1 cellular context compared by ENCODE assay signal in the genomic region with DNA sequence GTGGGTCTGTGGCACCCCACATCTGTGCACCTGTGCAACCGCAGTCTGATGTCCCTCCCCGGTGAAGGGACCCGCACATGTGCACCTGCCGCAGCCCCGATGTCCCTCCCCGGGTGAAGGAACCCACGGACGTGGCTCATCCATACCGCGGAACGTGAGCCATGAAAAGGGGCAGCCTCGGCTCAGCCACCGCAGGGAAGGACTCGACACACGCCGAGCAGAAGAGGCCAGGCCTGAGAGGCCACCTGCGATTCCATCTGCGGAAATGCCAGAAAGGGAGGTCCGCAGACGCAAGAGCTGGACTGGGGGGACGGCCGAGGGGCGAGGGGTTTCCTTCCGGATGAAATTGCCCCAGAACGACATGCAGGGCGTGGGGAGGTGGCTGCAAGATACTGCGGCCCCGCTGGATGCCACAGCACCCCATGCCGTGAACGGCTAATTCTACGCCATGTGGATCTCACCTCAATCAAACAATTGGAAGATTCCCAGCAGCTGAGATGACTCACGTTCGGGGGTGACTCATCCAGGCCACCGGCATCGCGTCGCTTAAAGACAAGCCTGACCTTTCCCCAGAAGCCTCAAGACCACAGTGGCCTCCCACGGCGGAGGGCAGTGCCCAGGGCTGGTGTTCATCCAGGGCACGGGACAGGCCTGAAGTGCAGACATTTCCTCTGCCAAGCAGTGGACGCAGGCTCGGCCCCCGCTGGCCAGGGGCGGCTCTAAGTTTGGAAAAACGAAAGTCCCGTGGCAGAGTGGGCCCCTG.
TF ChIP-seq lines count a peak whose summit lies in the region.

No MANE protein-coding gene starts in this region.

TF ChIP-seq in K562, 482 proteins besides CTCF, POLR2A, EP300 and RAD21 (continued from another document and continues in another):
- TF ChIP-seq, protein P1, sequence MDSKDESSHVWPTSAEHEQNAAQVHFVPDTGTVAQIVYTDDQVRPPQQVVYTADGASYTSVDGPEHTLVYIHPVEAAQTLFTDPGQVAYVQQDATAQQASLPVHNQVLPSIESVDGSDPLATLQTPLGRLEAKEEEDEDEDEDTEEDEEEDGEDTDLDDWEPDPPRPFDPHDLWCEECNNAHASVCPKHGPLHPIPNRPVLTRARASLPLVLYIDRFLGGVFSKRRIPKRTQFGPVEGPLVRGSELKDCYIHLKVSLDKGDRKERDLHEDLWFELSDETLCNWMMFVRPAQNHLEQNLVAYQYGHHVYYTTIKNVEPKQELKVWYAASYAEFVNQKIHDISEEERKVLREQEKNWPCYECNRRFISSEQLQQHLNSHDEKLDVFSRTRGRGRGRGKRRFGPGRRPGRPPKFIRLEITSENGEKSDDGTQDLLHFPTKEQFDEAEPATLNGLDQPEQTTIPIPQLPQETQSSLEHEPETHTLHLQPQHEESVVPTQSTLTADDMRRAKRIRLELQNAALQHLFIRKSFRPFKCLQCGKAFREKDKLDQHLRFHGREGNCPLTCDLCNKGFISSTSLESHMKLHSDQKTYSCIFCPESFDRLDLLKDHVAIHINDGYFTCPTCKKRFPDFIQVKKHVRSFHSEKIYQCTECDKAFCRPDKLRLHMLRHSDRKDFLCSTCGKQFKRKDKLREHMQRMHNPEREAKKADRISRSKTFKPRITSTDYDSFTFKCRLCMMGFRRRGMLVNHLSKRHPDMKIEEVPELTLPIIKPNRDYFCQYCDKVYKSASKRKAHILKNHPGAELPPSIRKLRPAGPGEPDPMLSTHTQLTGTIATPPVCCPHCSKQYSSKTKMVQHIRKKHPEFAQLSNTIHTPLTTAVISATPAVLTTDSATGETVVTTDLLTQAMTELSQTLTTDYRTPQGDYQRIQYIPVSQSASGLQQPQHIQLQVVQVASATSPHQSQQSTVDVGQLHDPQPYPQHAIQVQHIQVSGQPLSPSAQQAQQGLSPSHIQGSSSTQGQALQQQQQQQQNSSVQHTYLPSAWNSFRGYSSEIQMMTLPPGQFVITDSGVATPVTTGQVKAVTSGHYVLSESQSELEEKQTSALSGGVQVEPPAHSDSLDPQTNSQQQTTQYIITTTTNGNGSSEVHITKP (IDR thresholded peaks at IDR 0.05; ENCODE audit: partially characterized antibody): peak; percentile 95
- TF ChIP-seq KDM2B (CRISPR knock-in tag; IDR thresholded peaks at IDR 0.05) (no peak), FOS (IDR thresholded peaks at IDR 0.05; ENCODE audit: extremely low read depth, insufficient read length) (peak; percentile 40), NFIC (IDR thresholded peaks at IDR 0.05) (peak; percentile 52), ZFX (CRISPR knock-in tag; IDR thresholded peaks at IDR 0.05) (peak; percentile 45), COPS2 (conservative IDR thresholded peaks at IDR 0.05) (no peak), ATF7 (IDR thresholded peaks at IDR 0.05) (peak; percentile 71; the same call in 1 of the 2 replicates), ZC3H11A (IDR thresholded peaks at IDR 0.05; ENCODE audit: low read depth, low read length) (no peak), SMARCE1 (IDR thresholded peaks at IDR 0.05) (peak; percentile 76; the same call in 1 of the 2 replicates), FOXK2 (conservative IDR thresholded peaks at IDR 0.05 in 1 of 2, IDR thresholded peaks at IDR 0.05 in 1 of 2; ENCODE audit: low read depth in 2 of 2) (0 out of 4 replicates have a peak, but pooled peaks of 1 of the 2 experiments have one; percentile 48), L3MBTL2 (IDR thresholded peaks at IDR 0.05) (peak; percentile 15; the same call in 1 of the 2 replicates), ARID1B (IDR thresholded peaks at IDR 0.05) (peak; percentile 68), NUFIP1 (IDR thresholded peaks at IDR 0.05; ENCODE audit: partially characterized antibody) (no peak), BHLHE40 (IDR thresholded peaks at IDR 0.05; ENCODE audit: low read length) (peak; percentile 85), JUN (IDR thresholded peaks at IDR 0.05; ENCODE audit: borderline replicate concordance, low read depth, low read length) (peak; percentile 98), JUN (CRISPR knock-in tag; IDR thresholded peaks at IDR 0.05; ENCODE audit: borderline replicate concordance) (no peak), TAF7 (tag; IDR thresholded peaks at IDR 0.05) (no peak), NBN (IDR thresholded peaks at IDR 0.05; ENCODE audit: low read depth) (no peak), CTBP1 (IDR thresholded peaks at IDR 0.05; ENCODE audit: borderline replicate concordance) (peak; percentile 45; the same call in 1 of the 2 replicates), FOSL1 (tag; conservative IDR thresholded peaks at IDR 0.05) (peak; percentile 99), MYNN (IDR thresholded peaks at IDR 0.05) (peak; percentile 41; the same call in 1 of the 2 replicates), MYNN (CRISPR knock-in tag; IDR thresholded peaks at IDR 0.05) (no peak), TRIM24 (IDR thresholded peaks at IDR 0.05) (no peak), CBFA2T3 (IDR thresholded peaks at IDR 0.05) (peak; percentile 36; the same call in 1 of the 2 replicates), RFX5 (IDR thresholded peaks at IDR 0.05; ENCODE audit: low read depth, low read length) (no peak), ZNF57 (CRISPR knock-in tag; IDR thresholded peaks at IDR 0.05) (no peak), ZBTB7A (IDR thresholded peaks at IDR 0.05; ENCODE audit: borderline replicate concordance, control insufficient read depth, low read depth, low read length) (peak; percentile 29; the same call in 1 of the 2 replicates), MEIS2 (IDR thresholded peaks at IDR 0.05; ENCODE audit: partially characterized antibody) (no peak), NCOR1 (IDR thresholded peaks at IDR 0.05) (no peak), SOX6 (IDR thresholded peaks at IDR 0.05) (peak; percentile 60), ZZZ3 (IDR thresholded peaks at IDR 0.05) (no peak), ESRRA (IDR thresholded peaks at IDR 0.05; ENCODE audit: borderline replicate concordance, low read depth) (no peak)
- TF ChIP-seq, protein P2, sequence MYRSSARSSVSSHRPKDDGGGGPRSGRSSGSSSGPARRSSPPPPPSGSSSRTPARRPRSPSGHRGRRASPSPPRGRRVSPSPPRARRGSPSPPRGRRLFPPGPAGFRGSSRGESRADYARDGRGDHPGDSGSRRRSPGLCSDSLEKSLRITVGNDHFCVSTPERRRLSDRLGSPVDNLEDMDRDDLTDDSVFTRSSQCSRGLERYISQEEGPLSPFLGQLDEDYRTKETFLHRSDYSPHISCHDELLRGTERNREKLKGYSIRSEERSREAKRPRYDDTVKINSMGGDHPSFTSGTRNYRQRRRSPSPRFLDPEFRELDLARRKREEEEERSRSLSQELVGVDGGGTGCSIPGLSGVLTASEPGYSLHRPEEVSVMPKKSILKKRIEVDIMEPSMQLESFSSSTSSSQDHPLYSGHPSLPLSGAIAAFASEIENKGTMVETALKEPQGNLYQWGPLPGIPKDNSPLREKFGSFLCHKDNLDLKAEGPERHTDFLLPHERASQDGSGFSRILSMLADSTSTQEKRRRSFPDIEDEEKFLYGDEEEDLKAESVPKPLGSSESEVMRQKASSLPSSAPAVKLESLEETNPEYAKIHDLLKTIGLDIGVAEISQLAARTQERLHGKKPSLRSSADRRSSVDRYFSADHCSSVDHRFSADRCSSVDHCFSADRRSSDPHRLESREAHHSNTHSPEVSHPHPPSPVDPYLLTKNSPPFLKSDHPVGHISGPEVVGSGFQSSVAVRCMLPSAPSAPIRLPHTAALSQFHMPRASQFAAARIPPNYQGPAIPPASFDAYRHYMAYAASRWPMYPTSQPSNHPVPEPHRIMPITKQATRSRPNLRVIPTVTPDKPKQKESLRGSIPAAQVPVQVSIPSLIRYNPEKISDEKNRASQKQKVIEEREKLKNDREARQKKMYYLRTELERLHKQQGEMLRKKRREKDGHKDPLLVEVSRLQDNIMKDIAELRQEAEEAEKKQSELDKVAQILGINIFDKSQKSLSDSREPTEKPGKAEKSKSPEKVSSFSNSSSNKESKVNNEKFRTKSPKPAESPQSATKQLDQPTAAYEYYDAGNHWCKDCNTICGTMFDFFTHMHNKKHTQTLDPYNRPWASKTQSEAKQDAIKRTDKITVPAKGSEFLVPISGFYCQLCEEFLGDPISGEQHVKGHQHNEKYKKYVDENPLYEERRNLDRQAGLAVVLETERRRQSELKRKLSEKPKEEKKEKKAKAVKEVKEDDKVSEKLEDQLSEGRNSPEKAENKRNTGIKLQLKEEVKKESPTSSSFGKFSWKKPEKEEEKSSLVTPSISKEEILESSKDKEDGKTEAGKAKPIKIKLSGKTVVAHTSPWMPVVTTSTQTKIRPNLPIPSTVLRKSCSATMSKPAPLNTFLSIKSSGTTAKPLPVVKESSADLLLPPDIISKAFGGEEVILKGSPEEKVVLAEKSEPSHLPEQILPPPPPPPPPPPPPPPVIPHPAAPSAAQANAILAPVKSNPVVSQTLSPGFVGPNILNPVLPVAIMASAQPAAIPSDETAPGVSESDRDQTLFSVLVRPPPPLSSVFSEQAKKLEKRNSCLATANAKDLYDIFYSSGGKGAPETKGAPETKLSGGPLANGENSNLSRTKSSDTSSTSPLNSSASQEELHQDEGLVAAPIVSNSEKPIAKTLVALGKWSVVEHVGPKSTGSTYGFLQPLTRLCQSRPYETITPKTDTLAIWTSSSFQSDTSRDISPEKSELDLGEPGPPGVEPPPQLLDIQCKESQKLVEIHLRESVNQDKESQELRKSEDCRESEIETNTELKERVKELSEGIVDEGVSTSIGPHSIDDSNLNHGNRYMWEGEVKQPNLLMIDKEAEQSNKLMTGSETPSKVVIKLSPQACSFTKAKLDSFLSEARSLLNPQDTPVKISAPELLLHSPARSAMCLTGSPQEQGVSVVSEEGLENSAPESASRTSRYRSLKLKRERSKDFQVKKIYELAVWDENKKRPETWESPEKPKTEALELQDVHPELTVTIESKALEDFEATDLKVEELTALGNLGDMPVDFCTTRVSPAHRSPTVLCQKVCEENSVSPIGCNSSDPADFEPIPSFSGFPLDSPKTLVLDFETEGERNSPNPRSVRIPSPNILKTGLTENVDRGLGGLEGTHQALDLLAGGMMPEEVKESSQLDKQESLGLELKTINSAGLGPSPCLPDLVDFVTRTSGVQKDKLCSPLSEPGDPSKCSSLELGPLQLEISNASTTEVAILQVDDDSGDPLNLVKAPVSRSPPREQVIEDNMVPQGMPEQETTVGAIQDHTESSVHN (IDR thresholded peaks at IDR 0.05; ENCODE audit: borderline replicate concordance in 1 of 2, low read depth in 1 of 2): 0 out of 4 replicates have a peak, but pooled peaks of 1 of the 2 experiments have one; percentile 47
- TF ChIP-seq, protein P3, sequence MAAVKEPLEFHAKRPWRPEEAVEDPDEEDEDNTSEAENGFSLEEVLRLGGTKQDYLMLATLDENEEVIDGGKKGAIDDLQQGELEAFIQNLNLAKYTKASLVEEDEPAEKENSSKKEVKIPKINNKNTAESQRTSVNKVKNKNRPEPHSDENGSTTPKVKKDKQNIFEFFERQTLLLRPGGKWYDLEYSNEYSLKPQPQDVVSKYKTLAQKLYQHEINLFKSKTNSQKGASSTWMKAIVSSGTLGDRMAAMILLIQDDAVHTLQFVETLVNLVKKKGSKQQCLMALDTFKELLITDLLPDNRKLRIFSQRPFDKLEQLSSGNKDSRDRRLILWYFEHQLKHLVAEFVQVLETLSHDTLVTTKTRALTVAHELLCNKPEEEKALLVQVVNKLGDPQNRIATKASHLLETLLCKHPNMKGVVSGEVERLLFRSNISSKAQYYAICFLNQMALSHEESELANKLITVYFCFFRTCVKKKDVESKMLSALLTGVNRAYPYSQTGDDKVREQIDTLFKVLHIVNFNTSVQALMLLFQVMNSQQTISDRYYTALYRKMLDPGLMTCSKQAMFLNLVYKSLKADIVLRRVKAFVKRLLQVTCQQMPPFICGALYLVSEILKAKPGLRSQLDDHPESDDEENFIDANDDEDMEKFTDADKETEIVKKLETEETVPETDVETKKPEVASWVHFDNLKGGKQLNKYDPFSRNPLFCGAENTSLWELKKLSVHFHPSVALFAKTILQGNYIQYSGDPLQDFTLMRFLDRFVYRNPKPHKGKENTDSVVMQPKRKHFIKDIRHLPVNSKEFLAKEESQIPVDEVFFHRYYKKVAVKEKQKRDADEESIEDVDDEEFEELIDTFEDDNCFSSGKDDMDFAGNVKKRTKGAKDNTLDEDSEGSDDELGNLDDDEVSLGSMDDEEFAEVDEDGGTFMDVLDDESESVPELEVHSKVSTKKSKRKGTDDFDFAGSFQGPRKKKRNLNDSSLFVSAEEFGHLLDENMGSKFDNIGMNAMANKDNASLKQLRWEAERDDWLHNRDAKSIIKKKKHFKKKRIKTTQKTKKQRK (IDR thresholded peaks at IDR 0.05; ENCODE audit: borderline replicate concordance, low read depth, low read length): no peak
- TF ChIP-seq, protein P4, sequence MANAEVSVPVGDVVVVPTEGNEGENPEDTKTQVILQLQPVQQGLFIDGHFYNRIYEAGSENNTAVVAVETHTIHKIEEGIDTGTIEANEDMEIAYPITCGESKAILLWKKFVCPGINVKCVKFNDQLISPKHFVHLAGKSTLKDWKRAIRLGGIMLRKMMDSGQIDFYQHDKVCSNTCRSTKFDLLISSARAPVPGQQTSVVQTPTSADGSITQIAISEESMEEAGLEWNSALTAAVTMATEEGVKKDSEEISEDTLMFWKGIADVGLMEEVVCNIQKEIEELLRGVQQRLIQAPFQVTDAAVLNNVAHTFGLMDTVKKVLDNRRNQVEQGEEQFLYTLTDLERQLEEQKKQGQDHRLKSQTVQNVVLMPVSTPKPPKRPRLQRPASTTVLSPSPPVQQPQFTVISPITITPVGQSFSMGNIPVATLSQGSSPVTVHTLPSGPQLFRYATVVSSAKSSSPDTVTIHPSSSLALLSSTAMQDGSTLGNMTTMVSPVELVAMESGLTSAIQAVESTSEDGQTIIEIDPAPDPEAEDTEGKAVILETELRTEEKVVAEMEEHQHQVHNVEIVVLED (CRISPR knock-in tag; IDR thresholded peaks at IDR 0.05): no peak
- TF ChIP-seq, protein P5, sequence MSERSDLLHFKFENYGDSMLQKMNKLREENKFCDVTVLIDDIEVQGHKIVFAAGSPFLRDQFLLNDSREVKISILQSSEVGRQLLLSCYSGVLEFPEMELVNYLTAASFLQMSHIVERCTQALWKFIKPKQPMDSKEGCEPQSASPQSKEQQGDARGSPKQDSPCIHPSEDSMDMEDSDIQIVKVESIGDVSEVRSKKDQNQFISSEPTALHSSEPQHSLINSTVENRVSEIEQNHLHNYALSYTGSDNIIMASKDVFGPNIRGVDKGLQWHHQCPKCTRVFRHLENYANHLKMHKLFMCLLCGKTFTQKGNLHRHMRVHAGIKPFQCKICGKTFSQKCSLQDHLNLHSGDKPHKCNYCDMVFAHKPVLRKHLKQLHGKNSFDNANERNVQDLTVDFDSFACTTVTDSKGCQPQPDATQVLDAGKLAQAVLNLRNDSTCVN (CRISPR knock-in tag; IDR thresholded peaks at IDR 0.05): no peak
- TF ChIP-seq, protein P6, sequence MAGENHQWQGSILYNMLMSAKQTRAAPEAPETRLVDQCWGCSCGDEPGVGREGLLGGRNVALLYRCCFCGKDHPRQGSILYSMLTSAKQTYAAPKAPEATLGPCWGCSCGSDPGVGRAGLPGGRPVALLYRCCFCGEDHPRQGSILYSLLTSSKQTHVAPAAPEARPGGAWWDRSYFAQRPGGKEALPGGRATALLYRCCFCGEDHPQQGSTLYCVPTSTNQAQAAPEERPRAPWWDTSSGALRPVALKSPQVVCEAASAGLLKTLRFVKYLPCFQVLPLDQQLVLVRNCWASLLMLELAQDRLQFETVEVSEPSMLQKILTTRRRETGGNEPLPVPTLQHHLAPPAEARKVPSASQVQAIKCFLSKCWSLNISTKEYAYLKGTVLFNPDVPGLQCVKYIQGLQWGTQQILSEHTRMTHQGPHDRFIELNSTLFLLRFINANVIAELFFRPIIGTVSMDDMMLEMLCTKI (IDR thresholded peaks at IDR 0.05; ENCODE audit: partially characterized antibody): no peak
- TF ChIP-seq, protein P7, sequence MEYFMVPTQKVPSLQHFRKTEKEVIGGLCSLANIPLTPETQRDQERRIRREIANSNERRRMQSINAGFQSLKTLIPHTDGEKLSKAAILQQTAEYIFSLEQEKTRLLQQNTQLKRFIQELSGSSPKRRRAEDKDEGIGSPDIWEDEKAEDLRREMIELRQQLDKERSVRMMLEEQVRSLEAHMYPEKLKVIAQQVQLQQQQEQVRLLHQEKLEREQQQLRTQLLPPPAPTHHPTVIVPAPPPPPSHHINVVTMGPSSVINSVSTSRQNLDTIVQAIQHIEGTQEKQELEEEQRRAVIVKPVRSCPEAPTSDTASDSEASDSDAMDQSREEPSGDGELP (CRISPR knock-in tag; IDR thresholded peaks at IDR 0.05; ENCODE audit: borderline replicate concordance): peak; percentile 96
